8 cellular contexts compared by ENCODE assay signal in genomic region chr19:38670921-38671398, GRCh38. TPM values are rescaled to one million over a fixed set of nuclear protein-coding genes. Genes with fewer than 3 reads are reported as not detected.
DNase-seq lines count a peak whose midpoint lies in the region; ATAC-seq and TF ChIP-seq lines count a peak whose summit lies in the region.

No MANE protein-coding gene starts in this region.

- intact Hi-C loops in Calu3 (cut with micrococcal nuclease; ENCODE audit: unreplicated experiment) (no loop called here), left ventricle myocardium superior (cut with micrococcal nuclease) (no loop called here)

- H3K27me3 Mint-ChIP-seq in Calu3 (ENCODE audit: unreplicated experiment) = no peaks in the 10 kb centered on the region

- no peak for DNase-seq in Calu3
- peak in 1 of 2 experiments; percentile 40 for DNase-seq in SJSA1 (ENCODE audit: low read depth in 1 of 2, low spot score in 2 of 2)
- DNase-seq in left ventricle myocardium superior = no peak
- DNase-seq in renal cortical epithelial cell (ENCODE audit: low read depth) = peak; percentile 59
- DNase-seq in NCI-H1694 treated with DMSO at 0.1 percent for 48 hours (lab: John Stamatoyannopoulos, UW) = no peak
- no peak for DNase-seq in NCI-H748 treated with DMSO at 0.1 percent for 48 hours (lab: John Stamatoyannopoulos, UW)
- DNase-seq in hippocampal formation (lab: John Stamatoyannopoulos, UW) = no peak
- DNase-seq in activated gamma-delta T cell treated with Interleukin-2 at 50 U/mL for 16 hours = no peak

- H3K27ac Mint-ChIP-seq in Calu3 (ENCODE audit: unreplicated experiment) = peak overlapping the region; percentile 100

- H3K9me3 Mint-ChIP-seq in Calu3 (ENCODE audit: low read depth, unreplicated experiment) = no peaks in the 10 kb centered on the region

- peak overlapping the region; percentile 37 for H3K27ac ChIP-seq in SJSA1

- H3K27me3 ChIP-seq in SJSA1 (replicated peaks) = no peaks in the 10 kb centered on the region

- no peak for TF ChIP-seq CTCF in Calu3 (IDR thresholded peaks at IDR 0.05; ENCODE audit: unreplicated experiment)

- peak overlapping the region; percentile 29 for H3K4me3 Mint-ChIP-seq in Calu3 (ENCODE audit: low read depth, unreplicated experiment)

- no peaks in the 10 kb centered on the region for H3K9me3 ChIP-seq in SJSA1 (replicated peaks)

- no peak overlapping the region for H3K4me3 ChIP-seq in SJSA1

- H3K36me3 Mint-ChIP-seq in Calu3 (ENCODE audit: insufficient read depth, unreplicated experiment) = peaks cover 95% of the 10 kb centered on the region

- BruUV-seq in Calu3 (replicated peaks; lab: Mats Ljungman, UMichigan) = no TSS peak

- H3K36me3 ChIP-seq in SJSA1 = peaks cover 51% of the 10 kb centered on the region

- peaks cover 91% of the 10 kb centered on the region for H3K4me1 Mint-ChIP-seq in Calu3 (ENCODE audit: low read depth, unreplicated experiment)

- ATAC-seq in left ventricle myocardium superior = peak; percentile 32

- CTCF ChIA-PET in Calu3 (lab: Charles Lee) = interaction anchor here (0.6 to 1.3 kb wide), 6 partner anchors 9 to 217 kb away, joined by 3 to 6 read pairs (median 4); no protein-coding TSS in a partner anchor

- H3K4me1 ChIP-seq in SJSA1 (replicated peaks) = peaks cover 82% of the 10 kb centered on the region

RNA-seq across cellular contexts. Expression of gene ACTN4, which starts 23.5 kb away (rescaled TPM):
- total RNA-seq in Calu3 (2022) (1,462 and 1,577 TPM in 2 replicates), left ventricle myocardium superior (131 TPM), renal cortical epithelial cell (513 and 1,377 TPM in 2 replicates)
- total RNA-seq in SJSA1 (2014; rRNA removed; shearing (Covaris generic)) = 193 and 399 TPM in 2 replicates

RNA-seq across cellular contexts. Expression of gene EIF3K, which starts 52.0 kb away (rescaled TPM):
- total RNA-seq in Calu3 (2022) (334 and 338 TPM in 2 replicates), left ventricle myocardium superior (674 TPM), renal cortical epithelial cell (328 and 420 TPM in 2 replicates)
- total RNA-seq in SJSA1 (2014; rRNA removed; shearing (Covaris generic)) = 353 and 543 TPM in 2 replicates

RNA-seq across cellular contexts. Expression of gene MAP4K1, which starts 53.2 kb away (rescaled TPM):
- 1.2 TPM in 1 of 2 replicates, not detected in the other for total RNA-seq in Calu3 (2022)
- total RNA-seq in SJSA1 (2014; rRNA removed; shearing (Covaris generic)) = not detected in 2 replicates
- total RNA-seq in left ventricle myocardium superior = 1.8 TPM
- 0.25 TPM in 1 of 2 replicates, not detected in the other for total RNA-seq in renal cortical epithelial cell
